In genomic region chr1:43306688-43307457, GRCh38 we compare ENCODE assay signal across 17 cellular contexts. TPM values are rescaled to one million over a fixed set of nuclear protein-coding genes. Genes with fewer than 3 reads are reported as not detected.
"Had no signal": no experiment of that assay in that cellular context is flagged by ENCODE, and none has a peak within 500 bp of the region (broad histone marks: within the 10 kb centered on the region; RNA-seq: fewer than 3 reads in every experiment).

No MANE protein-coding gene starts in this region.

- H3K27ac Mint-ChIP-seq: activated B cell treated with CpG ODN at 0.5 μM for 24 hours, natural killer cell had no signal

- H3K4me3 ChIP-seq: coronary artery, suprapubic skin had no signal

- H3K9me3 ChIP-seq: suprapubic skin had no signal

- FAIRE-seq: TTC549 had no signal

- H3K36me3 ChIP-seq: suprapubic skin had no signal

- H3K4me3 Mint-ChIP-seq: activated B cell treated with CpG ODN at 0.5 μM for 24 hours; activated CD4-positive, alpha-beta T cell treated with anti-CD3 and anti-CD28 coated beads, Interleukin-2, amount 10 ng/mL, durations not matched to agents 24 days and 14 days; natural killer cell had no signal

- H3K36me3 Mint-ChIP-seq: natural killer cell had no signal

- ATAC-seq: natural killer cell; stimulated activated naive CD8-positive, alpha-beta T cell treated with anti-CD3 and anti-CD28 coated beads, Interleukin-15, Interleukin-2, amounts not matched to agents 100 U/mL and 50 U/mL, for 24 hours had no signal

- DNase-seq: activated B cell treated with CpG ODN at 0.5 μM for 24 hours; activated CD4-positive, alpha-beta T cell treated with anti-CD3 and anti-CD28 coated beads, Interleukin-2, amount 10 ng/mL, durations not matched to agents 24 days and 14 days; activated naive CD4-positive, alpha-beta T cell treated with Interleukin-2 at 50 U/mL for 16 hours; effector CD8-positive, alpha-beta T cell; hippocampal formation; natural killer cell; stimulated activated CD4-positive, alpha-beta T cell treated with anti-CD3 and anti-CD28 coated beads, Interleukin-2, amount 100 ng/mL, for 48 hours; stimulated activated naive CD8-positive, alpha-beta T cell treated with anti-CD3 and anti-CD28 coated beads, Interleukin-15, Interleukin-2, amounts not matched to agents 100 U/mL and 50 U/mL, for 24 hours; T-helper 2 cell had no signal

- H3K4me1 Mint-ChIP-seq: activated B cell treated with CpG ODN at 0.5 μM for 24 hours; activated CD4-positive, alpha-beta T cell treated with anti-CD3 and anti-CD28 coated beads, Interleukin-2, amount 10 ng/mL, durations not matched to agents 24 days and 14 days had no signal

- H3K9me3 Mint-ChIP-seq: activated B cell treated with CpG ODN at 0.5 μM for 24 hours; activated CD4-positive, alpha-beta T cell treated with anti-CD3 and anti-CD28 coated beads, Interleukin-2, amount 10 ng/mL, durations not matched to agents 24 days and 14 days; natural killer cell had no signal

- H3K27ac ChIP-seq: coronary artery, suprapubic skin had no signal

RNA-seq across cellular contexts. Expression of gene TIE1, which starts 6.1 kb away (rescaled TPM):
- total RNA-seq: activated B cell treated with CpG ODN at 0.5 μM for 24 hours had no signal

RNA-seq across cellular contexts. Expression of gene C1orf210, which starts 21.5 kb away (rescaled TPM):
- total RNA-seq: activated B cell treated with CpG ODN at 0.5 μM for 24 hours; activated CD4-positive, alpha-beta T cell treated with anti-CD3 and anti-CD28 coated beads, Interleukin-2, amount 10 ng/mL, durations not matched to agents 24 days and 14 days; cardiac septum; natural killer cell; omental fat pad; pulmonary artery endothelial cell had no signal

RNA-seq across cellular contexts. Expression of gene MPL, which starts 30.7 kb away (rescaled TPM):
- total RNA-seq: activated B cell treated with CpG ODN at 0.5 μM for 24 hours; activated CD4-positive, alpha-beta T cell treated with anti-CD3 and anti-CD28 coated beads, Interleukin-2, amount 10 ng/mL, durations not matched to agents 24 days and 14 days; epithelial cell of proximal tubule; mucosa of gallbladder; pulmonary artery endothelial cell; suprapubic skin had no signal

RNA-seq across cellular contexts. Expression of gene TMEM125, which starts 37.1 kb away (rescaled TPM):
- total RNA-seq: activated B cell treated with CpG ODN at 0.5 μM for 24 hours; activated CD4-positive, alpha-beta T cell treated with anti-CD3 and anti-CD28 coated beads, Interleukin-2, amount 10 ng/mL, durations not matched to agents 24 days and 14 days; cardiac septum; natural killer cell; pulmonary artery endothelial cell had no signal
